9 cellular contexts compared by ENCODE assay signal in genomic region chr22:28440517-28441366, GRCh38.
A peak's percentile ranks its signal among the peaks of the same experiment; 100 is the strongest.
DNase-seq lines count a peak whose midpoint lies in the region; ATAC-seq and TF ChIP-seq lines count a peak whose summit lies in the region.
"Had no signal": no experiment of that assay in that cellular context is flagged by ENCODE, and none has a peak within 500 bp of the region (broad histone marks: within the 10 kb centered on the region; RNA-seq: fewer than 3 reads in every experiment).

No MANE protein-coding gene starts in this region.

- peaks cover 4% of the 10 kb centered on the region for H3K27me3 Mint-ChIP-seq in CD4-positive, alpha-beta T cell

- H3K27me3 ChIP-seq in CD4-positive, alpha-beta T cell (ENCODE audit: control insufficient read depth, insufficient read depth, low read length), result peaks cover 22% of the 10 kb centered on the region
- H3K27me3 ChIP-seq: esophagus squamous epithelium had no signal

- TF ChIP-seq POLR2A in lower leg skin (IDR thresholded peaks at IDR 0.05), result no peak

- TF ChIP-seq CTCF in CD4-positive, alpha-beta T cell (IDR thresholded peaks at IDR 0.05), result no peak
- TF ChIP-seq CTCF in omental fat pad (IDR thresholded peaks at IDR 0.05), result no peak
- no peak for TF ChIP-seq CTCF in lower leg skin (IDR thresholded peaks at IDR 0.05)
- no peak for TF ChIP-seq CTCF in GM10266 (IDR thresholded peaks at IDR 0.05; ENCODE audit: control insufficient read depth, insufficient read depth, low read depth, missing control alignments)

- intact Hi-C loops in CD4-positive, alpha-beta T cell (cut with DNase I, micrococcal nuclease), result loop anchor here (5.0 to 10.0 kb wide), 4 partner anchors 372 to 556 kb away; no protein-coding TSS in a partner anchor
- intact Hi-C loops in sciatic nerve (cut with DNase I), result loop anchor here (10.0 kb wide), 1 partner anchor 386 kb away; no protein-coding TSS in a partner anchor
- intact Hi-C loops in lower leg skin (cut with DNase I; ENCODE audit: low total_unique reads), result no loop called here

- H3K9me3 ChIP-seq in CD4-positive, alpha-beta T cell (ENCODE audit: control insufficient read depth, low read length), result no peaks in the 10 kb centered on the region
- H3K9me3 ChIP-seq: esophagus squamous epithelium had no signal

- no peaks in the 10 kb centered on the region for H3K36me3 Mint-ChIP-seq in CD4-positive, alpha-beta T cell (ENCODE audit: low read depth)

- no peak overlapping the region for H3K4me3 ChIP-seq in lower leg skin (ENCODE audit: low read depth, poor library complexity, severe bottlenecking)

- H3K4me3 Mint-ChIP-seq in CD4-positive, alpha-beta T cell, result peak overlapping the region; percentile 95

- CTCF ChIA-PET in CD4-positive, alpha-beta T cell (lab: Charles Lee), result interaction anchor here (1.8 kb wide), 1 partner anchor 10 kb away, joined by 8 read pairs; no protein-coding TSS in a partner anchor

- DNase-seq in CD4-positive, alpha-beta T cell, result no peak
- DNase-seq in NCI-H69 (lab: John Stamatoyannopoulos, UW) (peak; percentile 67), fibroblast of the conjunctiva (ENCODE audit: low read depth) (peak; percentile 70), sciatic nerve (ENCODE audit: low spot score) (no peak), omental fat pad (ENCODE audit: low spot score) (no peak), NOMO-1 (lab: John Stamatoyannopoulos, UW; ENCODE audit: unreplicated experiment in 2 of 2) (no peak), lower leg skin (ENCODE audit: low spot score in 2 of 2) (no peak), GM10266 (ENCODE audit: extremely low spot score) (no peak)
- DNase-seq: esophagus squamous epithelium had no signal

- POLR2A ChIA-PET in CD4-positive, alpha-beta T cell (lab: Charles Lee), result no interaction called here

- H3K27ac Mint-ChIP-seq in CD4-positive, alpha-beta T cell, result no peak overlapping the region

- ATAC-seq in CD4-positive, alpha-beta T cell (ENCODE audit: poor library complexity), result no peak
- ATAC-seq in sciatic nerve (peak; percentile 29), omental fat pad (ENCODE audit: low FRiP score) (no peak)

- no peaks in the 10 kb centered on the region for H3K9me3 Mint-ChIP-seq in CD4-positive, alpha-beta T cell

- H3K27ac ChIP-seq in CD4-positive, alpha-beta T cell (ENCODE audit: low read depth, low read length), result no peak overlapping the region

- WGBS in lower leg skin, 2 donors, result 52 to 59% methylated on average over 4 of the region's 4 CpGs

- peaks cover 24% of the 10 kb centered on the region for H3K4me1 Mint-ChIP-seq in CD4-positive, alpha-beta T cell (ENCODE audit: low read depth)

Comparison
In these comparisons a context has a peak if more than half of its experiments do, and no peak if none do; other contexts are left out.
1. DNase-seq: peak in NCI-H69 (single experiment) and fibroblast of the conjunctiva (single experiment); none in CD4-positive, alpha-beta T cell (0 of 10), sciatic nerve (single experiment), omental fat pad (single experiment), NOMO-1 (0 of 2), lower leg skin (0 of 2) and GM10266 (single experiment).